Comparison of ENCODE assay signal across 1 cellular context in the genomic region with DNA sequence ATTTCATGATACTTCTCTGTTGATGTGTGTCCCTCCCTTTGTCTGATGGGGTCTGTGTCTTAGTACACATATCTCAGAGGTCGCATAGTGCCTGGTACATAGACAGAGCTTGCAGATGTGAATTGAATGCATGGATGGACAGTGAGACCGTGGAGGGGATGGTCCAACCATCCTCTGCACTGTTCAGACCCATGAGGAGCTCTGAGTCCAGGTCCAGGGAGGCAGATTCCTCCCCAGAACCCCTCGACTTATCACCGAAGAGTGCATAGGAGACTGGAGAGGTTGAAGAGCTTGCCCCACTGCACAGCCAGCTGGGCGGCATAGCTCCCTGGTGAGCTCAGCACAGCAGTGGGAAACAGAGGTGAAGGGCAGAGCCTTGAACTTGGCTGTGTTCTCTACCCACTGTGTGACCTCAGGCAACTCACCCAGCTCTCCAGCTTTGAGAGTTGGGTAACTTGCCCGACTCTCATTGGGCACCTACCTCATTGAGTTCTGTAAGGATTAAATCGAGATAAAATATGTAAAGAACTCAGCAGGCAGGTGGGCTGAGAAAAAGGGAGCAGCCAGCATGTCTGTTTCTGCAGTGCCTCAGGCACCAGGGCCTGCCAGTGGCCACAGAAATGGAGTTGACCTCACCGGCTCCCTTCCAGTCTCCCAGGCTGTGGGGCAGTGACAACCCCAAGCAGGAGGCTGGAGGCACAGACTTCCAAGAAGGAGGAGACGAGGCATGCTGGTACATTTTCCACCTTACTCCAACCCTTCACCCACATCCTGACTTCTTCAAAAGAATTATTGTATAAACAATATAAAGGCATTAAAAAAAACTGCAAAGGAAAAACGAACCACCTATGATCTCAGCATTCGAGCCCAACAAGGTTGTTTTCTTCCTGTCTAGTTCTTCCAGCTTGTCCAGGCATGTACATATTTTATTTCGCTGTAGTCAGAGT.
TF ChIP-seq lines count a peak whose summit lies in the region.

No MANE protein-coding gene starts in this region.

TF ChIP-seq in H1, 55 proteins besides CTCF, POLR2A, EP300 and RAD21:
- TF ChIP-seq, protein P1, sequence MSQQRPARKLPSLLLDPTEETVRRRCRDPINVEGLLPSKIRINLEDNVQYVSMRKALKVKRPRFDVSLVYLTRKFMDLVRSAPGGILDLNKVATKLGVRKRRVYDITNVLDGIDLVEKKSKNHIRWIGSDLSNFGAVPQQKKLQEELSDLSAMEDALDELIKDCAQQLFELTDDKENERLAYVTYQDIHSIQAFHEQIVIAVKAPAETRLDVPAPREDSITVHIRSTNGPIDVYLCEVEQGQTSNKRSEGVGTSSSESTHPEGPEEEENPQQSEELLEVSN (IDR thresholded peaks at IDR 0.05): no peak
- TF ChIP-seq TBP (IDR thresholded peaks at IDR 0.05; ENCODE audit: low read depth, low read length): no peak
- TF ChIP-seq POU5F1 (IDR thresholded peaks at IDR 0.05; ENCODE audit: low read depth, low read length): no peak
- TF ChIP-seq RBBP5 (IDR thresholded peaks at IDR 0.05; ENCODE audit: borderline replicate concordance, low read depth, low read length): no peak
- TF ChIP-seq NRF1 (IDR thresholded peaks at IDR 0.05; ENCODE audit: low read depth, low read length): no peak
- TF ChIP-seq CTBP2 (IDR thresholded peaks at IDR 0.05; ENCODE audit: borderline replicate concordance, insufficient read depth, insufficient read length, low read length): no peak
- no peak for TF ChIP-seq SIN3A (conservative IDR thresholded peaks at IDR 0.05 in 1 of 2, IDR thresholded peaks at IDR 0.05 in 1 of 2; ENCODE audit: low read depth in 1 of 2, low read length in 2 of 2)
- no peak for TF ChIP-seq SP2 (IDR thresholded peaks at IDR 0.05; ENCODE audit: low read length)
- TF ChIP-seq RXRA (IDR thresholded peaks at IDR 0.05; ENCODE audit: insufficient read depth, low read depth, low read length): no peak
